In genomic region chr2:218245214-218245613, GRCh38 we compare ENCODE assay signal across 20 cellular contexts. TPM values are rescaled to one million over a fixed set of nuclear protein-coding genes. Genes with fewer than 3 reads are reported as not detected.
A peak's percentile ranks its signal among the peaks of the same experiment; 100 is the strongest.
DNase-seq lines count a peak whose midpoint lies in the region; ATAC-seq, FAIRE-seq and TF ChIP-seq lines count a peak whose summit lies in the region.
"Had no signal": no experiment of that assay in that cellular context is flagged by ENCODE, and none has a peak within 500 bp of the region (broad histone marks: within the 10 kb centered on the region; RNA-seq: fewer than 3 reads in every experiment).

No MANE protein-coding gene starts in this region.

- no peak overlapping the region for H3K4me3 ChIP-seq in lung
- H3K4me3 ChIP-seq in spleen = no peak overlapping the region
- H3K4me3 ChIP-seq: A549, GM23338, ovary, smooth muscle cell had no signal

- TF ChIP-seq POLR2A in GM12892 (IDR thresholded peaks at IDR 0.05; ENCODE audit: low read depth, low read length) (peak; percentile 25; the same call in 1 of the 2 replicates), spleen (IDR thresholded peaks at IDR 0.05) (no peak)

- H3K4me1 Mint-ChIP-seq in activated naive CD8-positive, alpha-beta T cell treated with anti-CD3 and anti-CD28 coated beads, Interleukin-2, amount 50 U/mL, for 24 hours = peaks cover 43% of the 10 kb centered on the region
- H3K4me1 Mint-ChIP-seq: GM23338; stimulated activated memory B cell treated with anti-CD40 and anti-IgM and Interleukin-4, amounts not matched to agents 10 μg/mL and 1 μg/mL and 100 μg/mL, for 72 hours; WTC11 had no signal

- H3K36me3 ChIP-seq in lung (ENCODE audit: control insufficient read depth in 2 of 2, insufficient read depth in 2 of 2, low read length in 2 of 2) = peaks cover 51 to 57% of the 10 kb centered on the region in 2 donors
- peaks cover 9 to 100% (median 98%) of the 10 kb centered on the region in 6 donors for H3K36me3 ChIP-seq in spleen

- H3K9me3 ChIP-seq in lung (ENCODE audit: control insufficient read depth in 2 of 2, insufficient read depth in 1 of 2, low read length in 1 of 2) = no peaks in the 10 kb centered on the region
- no peaks in the 10 kb centered on the region for H3K9me3 ChIP-seq in spleen
- H3K9me3 ChIP-seq: A549, ovary had no signal

- H3K36me3 Mint-ChIP-seq in activated naive CD8-positive, alpha-beta T cell treated with anti-CD3 and anti-CD28 coated beads, Interleukin-2, amount 50 U/mL, for 24 hours (ENCODE audit: low read depth) = peaks cover 73% of the 10 kb centered on the region

- no peaks in the 10 kb centered on the region for H3K9me3 Mint-ChIP-seq in activated naive CD8-positive, alpha-beta T cell treated with anti-CD3 and anti-CD28 coated beads, Interleukin-2, amount 50 U/mL, for 24 hours
- H3K9me3 Mint-ChIP-seq: CD4-positive, CD25-positive, alpha-beta regulatory T cell; GM23338; stimulated activated memory B cell treated with anti-CD40 and anti-IgM and Interleukin-4, amounts not matched to agents 10 μg/mL and 1 μg/mL and 100 μg/mL, for 72 hours; WTC11 had no signal

- FAIRE-seq in GM12892 (lab: Jason Lieb, UNC) = no peak
- FAIRE-seq: A549 had no signal

- H3K27ac Mint-ChIP-seq in activated naive CD8-positive, alpha-beta T cell treated with anti-CD3 and anti-CD28 coated beads, Interleukin-2, amount 50 U/mL, for 24 hours = peak overlapping the region; percentile 73
- H3K27ac Mint-ChIP-seq: GM23338, WTC11 had no signal

- no peaks in the 10 kb centered on the region for H3K27me3 ChIP-seq in lung (ENCODE audit: control insufficient read depth, insufficient read depth)
- H3K27me3 ChIP-seq in spleen (replicated peaks in 1 of 7) = no peaks in the 10 kb centered on the region
- H3K27me3 ChIP-seq: ovary had no signal

- no peak for TF ChIP-seq CTCF in lung (IDR thresholded peaks at IDR 0.05; ENCODE audit: control extremely low read depth, extremely low read depth)
- TF ChIP-seq CTCF in spleen (IDR thresholded peaks at IDR 0.05 in 8 of 11, conservative IDR thresholded peaks at IDR 0.05 in 3 of 11) = no peak

- no peaks in the 10 kb centered on the region for H3K27me3 Mint-ChIP-seq in activated naive CD8-positive, alpha-beta T cell treated with anti-CD3 and anti-CD28 coated beads, Interleukin-2, amount 50 U/mL, for 24 hours
- H3K27me3 Mint-ChIP-seq: CD4-positive, CD25-positive, alpha-beta regulatory T cell; stimulated activated memory B cell treated with anti-CD40 and anti-IgM and Interleukin-4, amounts not matched to agents 10 μg/mL and 1 μg/mL and 100 μg/mL, for 72 hours had no signal

- DNase-seq in NCI-H510A treated with DMSO at 0.1 percent for 48 hours (lab: John Stamatoyannopoulos, UW) (peak; percentile 6), NCI-H510A (lab: John Stamatoyannopoulos, UW) (no peak), GM12892 (ENCODE audit: insufficient read length) (no peak), lung (ENCODE audit: low spot score) (no peak), Kasumi-1 (lab: John Stamatoyannopoulos, UW) (no peak), spleen (no peak)
- no peak for DNase-seq in activated naive CD8-positive, alpha-beta T cell treated with anti-CD3 and anti-CD28 coated beads, Interleukin-2, amount 50 U/mL, for 24 hours
- DNase-seq: CD4-positive, CD25-positive, alpha-beta regulatory T cell; kidney glomerular epithelial cell; NCI-H187 treated with DMSO at 0.1 percent for 48 hours; NCI-H774; ovary; RPMI8226 had no signal

- H3K27ac ChIP-seq in lung (ENCODE audit: low read depth in 1 of 2, low read length in 1 of 2) = no peak overlapping the region
- H3K27ac ChIP-seq in spleen = peak overlapping the region in 2 of 8 donors; percentile 10 to 16
- H3K27ac ChIP-seq: A549, ovary had no signal

- H3K4me1 ChIP-seq in lung (ENCODE audit: control insufficient read depth in 2 of 2, insufficient read depth in 2 of 2, low read length in 2 of 2) (peaks cover 0 to 11% of the 10 kb centered on the region in 2 donors), spleen (peaks cover 0 to 31% (median 13%) of the 10 kb centered on the region in 6 donors)
- H3K4me1 ChIP-seq: A549 had no signal

- H3K4me3 Mint-ChIP-seq in activated naive CD8-positive, alpha-beta T cell treated with anti-CD3 and anti-CD28 coated beads, Interleukin-2, amount 50 U/mL, for 24 hours = no peak overlapping the region
- H3K4me3 Mint-ChIP-seq: CD4-positive, CD25-positive, alpha-beta regulatory T cell; GM23338; stimulated activated memory B cell treated with anti-CD40 and anti-IgM and Interleukin-4, amounts not matched to agents 10 μg/mL and 1 μg/mL and 100 μg/mL, for 72 hours; WTC11 had no signal

- WGBS in lung, 2 donors = 60 to 79% methylated on average over 5 of the region's 5 CpGs
- 76 to 82% (median 79%) methylated on average over 5 of the region's 5 CpGs for WGBS in spleen, 5 donors

- ATAC-seq in activated naive CD8-positive, alpha-beta T cell treated with anti-CD3 and anti-CD28 coated beads, Interleukin-2, amount 50 U/mL, for 24 hours = peak; percentile 88
- ATAC-seq in lung (ENCODE audit: insufficient read depth, low FRiP score) (peak; percentile 56), GM19452 (IDR thresholded peaks at IDR 0.05; ENCODE audit: unreplicated experiment) (no peak)
- ATAC-seq: A549; GM23338; stimulated activated memory B cell treated with anti-CD40 and anti-IgM and Interleukin-4, amounts not matched to agents 10 μg/mL and 1 μg/mL and 100 μg/mL, for 72 hours; WTC11 had no signal

- intact Hi-C loops in spleen (cut with DNase I; ENCODE audit: low total_unique reads) = no loop called here

RNA-seq across cellular contexts. Expression of gene GPBAR1, which starts 15.6 kb away (rescaled TPM):
- polyA plus RNA-seq in GM12892 (2012; ENCODE audit: missing spikeins) = 0.21 TPM
- total RNA-seq in lung (1 to 10 TPM in 1 of 2 donors, under 1 TPM in 1; 0.60 to 3.2 TPM), spleen (10 to 100 TPM in 1 of 7 donors, 1 to 10 TPM in 6; 2.6 to 13.9 (median 7.3) TPM)
- polyA plus RNA-seq in lung (1 to 10 TPM; 1.0 to 3.3 TPM), spleen (1 to 10 TPM; 1.4 to 9.0 (median 2.9) TPM)
- total RNA-seq: dermis microvascular lymphatic vessel endothelial cell, GM23338 had no signal
- polyA plus RNA-seq: CD4-positive, CD25-positive, alpha-beta regulatory T cell had no signal

RNA-seq across cellular contexts. Expression of gene AAMP, which starts 24.7 kb away (rescaled TPM):
- 57.6 TPM for polyA plus RNA-seq in GM12892 (2012; ENCODE audit: missing spikeins)
- 100 to 1,000 TPM in 1 of 2 donors, 10 to 100 TPM in 1; 72.9 to 193 TPM for total RNA-seq in lung
- polyA plus RNA-seq in lung = 10 to 100 TPM; 62.0 to 84.2 TPM
- total RNA-seq in spleen = 10 to 100 TPM; 55.6 to 84.6 (median 61.9) TPM
- polyA plus RNA-seq in spleen = 10 to 100 TPM; 54.1 to 93.8 (median 65.6) TPM

RNA-seq across cellular contexts. Expression of gene PNKD, which starts 25.1 kb away (rescaled TPM):
- 41.8 TPM for polyA plus RNA-seq in GM12892 (2012; ENCODE audit: missing spikeins)
- 100 to 1,000 TPM in 1 of 2 donors, 10 to 100 TPM in 1; 83.8 to 119 TPM for total RNA-seq in lung
- 100 to 1,000 TPM; 110 to 137 TPM for polyA plus RNA-seq in lung
- total RNA-seq in spleen = 10 to 100 TPM; 41.4 to 61.2 (median 47.7) TPM
- 10 to 100 TPM; 69.0 to 92.1 (median 83.5) TPM for polyA plus RNA-seq in spleen

RNA-seq across cellular contexts. Expression of gene ARPC2, which starts 28.2 kb away (rescaled TPM):
- polyA plus RNA-seq in GM12892 (2012; ENCODE audit: missing spikeins) = 520 TPM
- total RNA-seq in lung (100 to 1,000 TPM; 284 to 332 TPM), spleen (100 to 1,000 TPM; 344 to 554 (median 430) TPM)
- polyA plus RNA-seq in lung (100 to 1,000 TPM; 190 to 490 TPM), spleen (100 to 1,000 TPM; 262 to 317 (median 289) TPM)

RNA-seq across cellular contexts. Expression of gene TMBIM1, which starts 47.1 kb away (rescaled TPM):
- polyA plus RNA-seq in GM12892 (2012; ENCODE audit: missing spikeins) = 18.7 TPM
- total RNA-seq in lung (100 to 1,000 TPM; 106 to 258 TPM), spleen (100 to 1,000 TPM in 3 of 7 donors, 10 to 100 TPM in 4; 79.4 to 121 (median 95.9) TPM)
- polyA plus RNA-seq in lung (100 to 1,000 TPM in 1 of 2 donors, 10 to 100 TPM in 1; 92.1 to 188 TPM), spleen (10 to 100 TPM; 17.2 to 33.1 (median 27.4) TPM)
